In genomic region chr11:111542606-111543275, GRCh38 we compare ENCODE assay signal across 22 cellular contexts. TPM values are rescaled to one million over a fixed set of nuclear protein-coding genes. Genes with fewer than 3 reads are reported as not detected.
A peak's percentile ranks its signal among the peaks of the same experiment; 100 is the strongest.
DNase-seq lines count a peak whose midpoint lies in the region; ATAC-seq, FAIRE-seq and TF ChIP-seq lines count a peak whose summit lies in the region.
"Had no signal": no experiment of that assay in that cellular context is flagged by ENCODE, and none has a peak within 500 bp of the region (broad histone marks: within the 10 kb centered on the region; RNA-seq: fewer than 3 reads in every experiment).

No MANE protein-coding gene starts in this region.

- H3K27ac ChIP-seq in substantia nigra (ENCODE audit: low read depth, low read length, poor library complexity, severe bottlenecking): peak overlapping the region; percentile 88
- H3K27ac ChIP-seq: foreskin keratinocyte, SJCRH30 had no signal

- POLR2A ChIA-PET in WTC11 (lab: Charles Lee): no interaction called here

- FAIRE-seq in D721Med (lab: Jason Lieb, UNC): no peak
- FAIRE-seq: G401.6, GM12891 had no signal

- peaks cover 3% of the 10 kb centered on the region; the same call in 1 of the 2 replicates for H3K9me3 Mint-ChIP-seq in WTC11
- no peaks in the 10 kb centered on the region for H3K9me3 Mint-ChIP-seq in endothelial cell (ENCODE audit: unreplicated experiment)

- no peak overlapping the region for H3K27ac Mint-ChIP-seq in WTC11
- H3K27ac Mint-ChIP-seq in endothelial cell (ENCODE audit: unreplicated experiment): peak overlapping the region; percentile 97
- H3K27ac Mint-ChIP-seq: activated CD4-positive, alpha-beta T cell treated with anti-CD3 and anti-CD28 coated beads for 36 hours had no signal

- H3K4me1 Mint-ChIP-seq in WTC11: peaks cover 24% of the 10 kb centered on the region
- H3K4me1 Mint-ChIP-seq in endothelial cell (ENCODE audit: unreplicated experiment): peaks cover 19% of the 10 kb centered on the region

- intact Hi-C loops in Right ventricle myocardium superior (cut with DNase I): no loop called here

- H3K27me3 Mint-ChIP-seq in WTC11 (ENCODE audit: low read depth) (peaks cover 68% of the 10 kb centered on the region), endothelial cell (ENCODE audit: unreplicated experiment) (peaks cover 7% of the 10 kb centered on the region)

- DNase-seq in NCI-H82 (lab: John Stamatoyannopoulos, UW): peak; percentile 34
- DNase-seq in NCI-H82 treated with DMSO at 0.1 percent for 48 hours (lab: John Stamatoyannopoulos, UW; ENCODE audit: unreplicated experiment): no peak
- no peak for DNase-seq in WTC11 (ENCODE audit: low spot score)
- no peak for DNase-seq in endothelial cell (ENCODE audit: low spot score)
- DNase-seq in substantia nigra (lab: John Stamatoyannopoulos, UW): no peak
- DNase-seq in Right ventricle myocardium superior: no peak
- DNase-seq in GM19240 (ENCODE audit: insufficient read length, low spot score): no peak
- no peak for DNase-seq in D721Med (ENCODE audit: insufficient read length, low spot score)
- DNase-seq: 8988T; activated CD4-positive, alpha-beta T cell treated with anti-CD3 and anti-CD28 coated beads for 36 hours; central memory CD4-positive, alpha-beta T cell; foreskin keratinocyte; midbrain; NCI-H1694 treated with DMSO at 0.1 percent for 48 hours; NCI-H446; SJCRH30; stimulated activated CD4-positive, alpha-beta T cell treated with anti-CD3 and anti-CD28 coated beads, Interleukin-4, amount 100 ng/mL, for 1 hour; thyroid gland had no signal

- CTCF ChIA-PET in WTC11 (lab: Charles Lee): no interaction called here

- TF ChIP-seq CTCF in WTC11 (IDR thresholded peaks at IDR 0.05): no peak
- no peak for TF ChIP-seq CTCF in endothelial cell (IDR thresholded peaks at IDR 0.05; ENCODE audit: unreplicated experiment)
- no peak for TF ChIP-seq CTCF in D721Med (IDR thresholded peaks at IDR 0.05; ENCODE audit: insufficient read depth, missing control alignments)

- H3K4me3 Mint-ChIP-seq in WTC11: peak overlapping the region; percentile 26; the same call in 1 of the 2 replicates
- peak overlapping the region; percentile 15 for H3K4me3 Mint-ChIP-seq in endothelial cell (ENCODE audit: unreplicated experiment)

- ATAC-seq in WTC11 (no peak), Right ventricle myocardium superior (ENCODE audit: poor library complexity) (no peak)
- ATAC-seq: activated CD4-positive, alpha-beta T cell treated with anti-CD3 and anti-CD28 coated beads for 36 hours; foreskin keratinocyte had no signal

- H3K36me3 Mint-ChIP-seq in WTC11 (no peaks in the 10 kb centered on the region), endothelial cell (ENCODE audit: low read depth, unreplicated experiment) (peaks cover 30% of the 10 kb centered on the region)

TF ChIP-seq in WTC11, 78 proteins besides CTCF, POLR2A, EP300 and RAD21 (continues in another document):
- TF ChIP-seq, protein P1, sequence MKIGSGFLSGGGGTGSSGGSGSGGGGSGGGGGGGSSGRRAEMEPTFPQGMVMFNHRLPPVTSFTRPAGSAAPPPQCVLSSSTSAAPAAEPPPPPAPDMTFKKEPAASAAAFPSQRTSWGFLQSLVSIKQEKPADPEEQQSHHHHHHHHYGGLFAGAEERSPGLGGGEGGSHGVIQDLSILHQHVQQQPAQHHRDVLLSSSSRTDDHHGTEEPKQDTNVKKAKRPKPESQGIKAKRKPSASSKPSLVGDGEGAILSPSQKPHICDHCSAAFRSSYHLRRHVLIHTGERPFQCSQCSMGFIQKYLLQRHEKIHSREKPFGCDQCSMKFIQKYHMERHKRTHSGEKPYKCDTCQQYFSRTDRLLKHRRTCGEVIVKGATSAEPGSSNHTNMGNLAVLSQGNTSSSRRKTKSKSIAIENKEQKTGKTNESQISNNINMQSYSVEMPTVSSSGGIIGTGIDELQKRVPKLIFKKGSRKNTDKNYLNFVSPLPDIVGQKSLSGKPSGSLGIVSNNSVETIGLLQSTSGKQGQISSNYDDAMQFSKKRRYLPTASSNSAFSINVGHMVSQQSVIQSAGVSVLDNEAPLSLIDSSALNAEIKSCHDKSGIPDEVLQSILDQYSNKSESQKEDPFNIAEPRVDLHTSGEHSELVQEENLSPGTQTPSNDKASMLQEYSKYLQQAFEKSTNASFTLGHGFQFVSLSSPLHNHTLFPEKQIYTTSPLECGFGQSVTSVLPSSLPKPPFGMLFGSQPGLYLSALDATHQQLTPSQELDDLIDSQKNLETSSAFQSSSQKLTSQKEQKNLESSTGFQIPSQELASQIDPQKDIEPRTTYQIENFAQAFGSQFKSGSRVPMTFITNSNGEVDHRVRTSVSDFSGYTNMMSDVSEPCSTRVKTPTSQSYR (CRISPR knock-in tag; IDR thresholded peaks at IDR 0.05): no peak
- TF ChIP-seq ZNF671 (CRISPR knock-in tag; IDR thresholded peaks at IDR 0.05) (no peak), OVOL2 (CRISPR knock-in tag; IDR thresholded peaks at IDR 0.05; ENCODE audit: borderline replicate concordance) (no peak), GABPB1 (CRISPR knock-in tag; IDR thresholded peaks at IDR 0.05) (no peak), ZNF121 (CRISPR knock-in tag; IDR thresholded peaks at IDR 0.05) (no peak), ZBTB43 (CRISPR knock-in tag; IDR thresholded peaks at IDR 0.05) (no peak), PRDM15 (CRISPR knock-in tag; IDR thresholded peaks at IDR 0.05) (no peak)
- TF ChIP-seq, protein P2, sequence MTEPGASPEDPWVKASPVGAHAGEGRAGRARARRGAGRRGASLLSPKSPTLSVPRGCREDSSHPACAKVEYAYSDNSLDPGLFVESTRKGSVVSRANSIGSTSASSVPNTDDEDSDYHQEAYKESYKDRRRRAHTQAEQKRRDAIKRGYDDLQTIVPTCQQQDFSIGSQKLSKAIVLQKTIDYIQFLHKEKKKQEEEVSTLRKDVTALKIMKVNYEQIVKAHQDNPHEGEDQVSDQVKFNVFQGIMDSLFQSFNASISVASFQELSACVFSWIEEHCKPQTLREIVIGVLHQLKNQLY (CRISPR knock-in tag; IDR thresholded peaks at IDR 0.05): no peak
- TF ChIP-seq, protein P3, sequence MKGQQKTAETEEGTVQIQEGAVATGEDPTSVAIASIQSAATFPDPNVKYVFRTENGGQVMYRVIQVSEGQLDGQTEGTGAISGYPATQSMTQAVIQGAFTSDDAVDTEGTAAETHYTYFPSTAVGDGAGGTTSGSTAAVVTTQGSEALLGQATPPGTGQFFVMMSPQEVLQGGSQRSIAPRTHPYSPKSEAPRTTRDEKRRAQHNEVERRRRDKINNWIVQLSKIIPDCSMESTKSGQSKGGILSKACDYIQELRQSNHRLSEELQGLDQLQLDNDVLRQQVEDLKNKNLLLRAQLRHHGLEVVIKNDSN (CRISPR knock-in tag; IDR thresholded peaks at IDR 0.05): no peak

RNA-seq across cellular contexts. Expression of gene LAYN, which starts 2.2 kb away (rescaled TPM):
- total RNA-seq in WTC11 (2021) (3.0 to 3.7 TPM (median 3.6 TPM) in 3 replicates), endothelial cell (ENCODE audit: unreplicated experiment) (26.2 TPM), Right ventricle myocardium superior (3.0 TPM)

RNA-seq across cellular contexts. Expression of gene HOATZ, which starts 28.2 kb away (rescaled TPM):
- total RNA-seq in WTC11 (2021) (not detected in 3 replicates), endothelial cell (ENCODE audit: unreplicated experiment) (not detected), Right ventricle myocardium superior (not detected)
- total RNA-seq: activated CD4-positive, alpha-beta T cell treated with anti-CD3 and anti-CD28 coated beads for 36 hours; foreskin keratinocyte; M059J; osteocyte; SJCRH30; thyroid gland had no signal

RNA-seq across cellular contexts. Expression of gene BTG4, which starts 30.6 kb away (rescaled TPM):
- 0.18 TPM in 1 of 3 replicates, not detected in the others for total RNA-seq in WTC11 (2021)
- total RNA-seq in endothelial cell (ENCODE audit: unreplicated experiment): not detected
- total RNA-seq in Right ventricle myocardium superior: not detected
- total RNA-seq: activated CD4-positive, alpha-beta T cell treated with anti-CD3 and anti-CD28 coated beads for 36 hours; M059J; osteocyte; SJCRH30; thyroid gland had no signal

RNA-seq across cellular contexts. Expression of gene SIK2, which starts 59.5 kb away (rescaled TPM):
- total RNA-seq in WTC11 (2021) (6.7 to 8.6 TPM (median 7.2 TPM) in 3 replicates), endothelial cell (ENCODE audit: unreplicated experiment) (16.3 TPM), Right ventricle myocardium superior (15.1 TPM)
